Comparison of ENCODE assay signal across 16 cellular contexts in genomic region chr4:168515222-168516011, GRCh38. TPM values are rescaled to one million over a fixed set of nuclear protein-coding genes. Genes with fewer than 3 reads are reported as not detected.
DNase-seq lines count a peak whose midpoint lies in the region; ATAC-seq and TF ChIP-seq lines count a peak whose summit lies in the region.
"Had no signal": no experiment of that assay in that cellular context is flagged by ENCODE, and none has a peak within 500 bp of the region (broad histone marks: within the 10 kb centered on the region; RNA-seq: fewer than 3 reads in every experiment).

No MANE protein-coding gene starts in this region.

- no peak for TF ChIP-seq CTCF in foreskin keratinocyte (conservative IDR thresholded peaks at IDR 0.05)
- TF ChIP-seq CTCF in psoas muscle (IDR thresholded peaks at IDR 0.05) = no peak
- TF ChIP-seq CTCF in tibial artery (IDR thresholded peaks at IDR 0.05) = no peak

- peak; percentile 27 for ATAC-seq in foreskin keratinocyte
- ATAC-seq in psoas muscle = peak; percentile 28 to 63 (median 52)
- ATAC-seq in HG03432 (IDR thresholded peaks at IDR 0.05; ENCODE audit: unreplicated experiment) = no peak
- ATAC-seq: sciatic nerve; stimulated activated naive B cell treated with anti-CD40 and anti-IgM and Interleukin-4, amounts not matched to agents 10 μg/mL and 1 μg/mL and 100 μg/mL, for 72 hours had no signal

- 53 to 66% (median 54%) methylated on average over 5 of the region's 5 CpGs for WGBS in psoas muscle, 3 donors

- H3K4me1 ChIP-seq in foreskin keratinocyte = peaks cover 6% of the 10 kb centered on the region
- peaks cover 30% of the 10 kb centered on the region for H3K4me1 ChIP-seq in psoas muscle
- H3K4me1 ChIP-seq in tibial artery = no peaks in the 10 kb centered on the region
- H3K4me1 ChIP-seq: neural progenitor cell had no signal

- no peaks in the 10 kb centered on the region for H3K36me3 ChIP-seq in psoas muscle (ENCODE audit: insufficient read depth in 1 of 2, low read depth in 1 of 2)
- no peaks in the 10 kb centered on the region for H3K36me3 ChIP-seq in tibial artery
- H3K36me3 ChIP-seq: neural progenitor cell had no signal

- no peaks in the 10 kb centered on the region for H3K27me3 ChIP-seq in foreskin keratinocyte
- no peaks in the 10 kb centered on the region for H3K27me3 ChIP-seq in psoas muscle (ENCODE audit: insufficient read depth in 3 of 3, low read length in 2 of 3)
- no peaks in the 10 kb centered on the region for H3K27me3 ChIP-seq in tibial artery
- H3K27me3 ChIP-seq: neural progenitor cell had no signal

- no peak overlapping the region for H3K27ac ChIP-seq in foreskin keratinocyte
- H3K27ac ChIP-seq in psoas muscle = peak overlapping the region; percentile 39
- H3K27ac ChIP-seq in tibial artery = no peak overlapping the region
- H3K27ac ChIP-seq: 22Rv1, neural progenitor cell had no signal

- no peak overlapping the region for H3K4me3 ChIP-seq in psoas muscle
- H3K4me3 ChIP-seq in tibial artery = no peak overlapping the region
- H3K4me3 ChIP-seq: neural progenitor cell had no signal

- DNase-seq in DMS153 (lab: John Stamatoyannopoulos, UW) (peak; percentile 6), DMS153 treated with DMSO at 0.1 percent for 48 hours (lab: John Stamatoyannopoulos, UW; ENCODE audit: unreplicated experiment) (no peak), NCI-H446 (lab: John Stamatoyannopoulos, UW) (peak; percentile 66 to 96), foreskin keratinocyte (no peak), psoas muscle (no peak), NCI-H524 treated with DMSO at 0.1 percent for 48 hours (lab: John Stamatoyannopoulos, UW) (no peak), tibial artery (no peak)
- DNase-seq: activated CD4-positive, CD25-positive, alpha-beta regulatory T cell treated with anti-CD3 and anti-CD28 coated beads, Interleukin-2, amount 50 U/mL, for 72 hours; CD4-positive, alpha-beta memory T cell; NCI-H1436; NCI-H526 treated with DMSO at 0.1 percent for 48 hours; stimulated activated naive B cell treated with anti-CD40 and anti-IgM and Interleukin-4, amounts not matched to agents 10 μg/mL and 1 μg/mL and 100 μg/mL, for 72 hours had no signal

- H3K9me3 ChIP-seq in psoas muscle (no peaks in the 10 kb centered on the region), tibial artery (no peaks in the 10 kb centered on the region)

- intact Hi-C loops in psoas muscle (cut with DNase I) = no loop called here
- intact Hi-C loops in tibial artery (cut with DNase I; ENCODE audit: low total_unique reads) = loop anchor here (10.0 kb wide), 1 partner anchor 429 kb away; no protein-coding TSS in a partner anchor

RNA-seq across cellular contexts. Expression of gene PALLD, which starts 18.6 kb away (rescaled TPM):
- total RNA-seq in foreskin keratinocyte (166 and 202 TPM in 2 replicates), psoas muscle (100 to 1,000 TPM; 168 to 245 (median 201) TPM)
- polyA plus RNA-seq in foreskin keratinocyte (58.4 and 88.0 TPM in 2 replicates), psoas muscle (100 to 1,000 TPM in 1 of 3 donors, 10 to 100 TPM in 2; 19.2 to 108 (median 89.9) TPM)

RNA-seq across cellular contexts. Expression of gene DDX60L, which starts 35.1 kb away (rescaled TPM):
- total RNA-seq in foreskin keratinocyte (24.3 and 34.4 TPM in 2 replicates), psoas muscle (1 to 10 TPM; 3.9 to 4.9 (median 4.3) TPM)
- polyA plus RNA-seq in foreskin keratinocyte (10.8 and 12.3 TPM in 2 replicates), psoas muscle (1 to 10 TPM in 2 of 3 donors, under 1 TPM in 1; 0.61 to 2.7 (median 2.3) TPM)

Comparison
In these comparisons a context has a peak if more than half of its experiments do, and no peak if none do; other contexts are left out.
1. DNase-seq: peak in DMS153 (single experiment) and NCI-H446 (2 of 2); none in DMS153 treated with DMSO at 0.1 percent for 48 hours (single experiment), foreskin keratinocyte (0 of 2), psoas muscle (0 of 2), NCI-H524 treated with DMSO at 0.1 percent for 48 hours (single experiment) and tibial artery (0 of 2).